Comparison of ENCODE assay signal across 9 cellular contexts in genomic region chr10:93703066-93703465, GRCh38. TPM values are rescaled to one million over a fixed set of nuclear protein-coding genes. Genes with fewer than 3 reads are reported as not detected.
A peak's percentile ranks its signal among the peaks of the same experiment; 100 is the strongest.
DNase-seq lines count a peak whose midpoint lies in the region; ATAC-seq lines count a peak whose summit lies in the region.
"Had no signal": no experiment of that assay in that cellular context is flagged by ENCODE, and none has a peak within 500 bp of the region (broad histone marks: within the 10 kb centered on the region; RNA-seq: fewer than 3 reads in every experiment).

No MANE protein-coding gene starts in this region.

- H3K4me1 Mint-ChIP-seq in activated naive CD4-positive, alpha-beta T cell treated with anti-CD3 and anti-CD28 coated beads, Interleukin-2, amount 10 ng/mL, durations not matched to agents 7 days and 5 days: peaks cover 17% of the 10 kb centered on the region
- H3K4me1 Mint-ChIP-seq: central memory CD8-positive, alpha-beta T cell had no signal

- no peaks in the 10 kb centered on the region for H3K27me3 Mint-ChIP-seq in activated naive CD4-positive, alpha-beta T cell treated with anti-CD3 and anti-CD28 coated beads, Interleukin-2, amount 10 ng/mL, durations not matched to agents 7 days and 5 days
- H3K27me3 Mint-ChIP-seq: central memory CD8-positive, alpha-beta T cell had no signal

- peaks cover 18% of the 10 kb centered on the region for H3K4me1 ChIP-seq in ACC112 (ENCODE audit: control insufficient read depth, insufficient read depth, low read length, unreplicated experiment)
- H3K4me1 ChIP-seq in muscle layer of duodenum (ENCODE audit: control insufficient read depth in 1 of 2, insufficient read depth in 2 of 2, low read length in 2 of 2): peaks cover 0 to 16% of the 10 kb centered on the region in 2 donors

- peak overlapping the region; percentile 69 for H3K27ac ChIP-seq in ACC112 (ENCODE audit: low read depth, low read length)
- peak overlapping the region; percentile 80 for H3K27ac ChIP-seq in muscle layer of duodenum (ENCODE audit: low read length)

- H3K9me3 Mint-ChIP-seq in activated naive CD4-positive, alpha-beta T cell treated with anti-CD3 and anti-CD28 coated beads, Interleukin-2, amount 10 ng/mL, durations not matched to agents 7 days and 5 days: no peaks in the 10 kb centered on the region
- H3K9me3 Mint-ChIP-seq: central memory CD8-positive, alpha-beta T cell had no signal

- H2AFZ ChIP-seq in ACC112 (ENCODE audit: low read length, unreplicated experiment): peak overlapping the region; percentile 95

- H3K27ac Mint-ChIP-seq in activated naive CD4-positive, alpha-beta T cell treated with anti-CD3 and anti-CD28 coated beads, Interleukin-2, amount 10 ng/mL, durations not matched to agents 7 days and 5 days: no peak overlapping the region

- DNase-seq in NCI-H146 treated with DMSO at 0.1 percent for 48 hours (lab: John Stamatoyannopoulos, UW; ENCODE audit: unreplicated experiment) (peak; percentile 62), dermis blood vessel endothelial cell (peak; percentile 22), mesenteric fat pad (ENCODE audit: low spot score) (no peak)
- no peak for DNase-seq in activated naive CD4-positive, alpha-beta T cell treated with anti-CD3 and anti-CD28 coated beads, Interleukin-2, amount 10 ng/mL, durations not matched to agents 7 days and 5 days
- DNase-seq in central memory CD4-positive, alpha-beta T cell: no peak

- H3K36me3 Mint-ChIP-seq in activated naive CD4-positive, alpha-beta T cell treated with anti-CD3 and anti-CD28 coated beads, Interleukin-2, amount 10 ng/mL, durations not matched to agents 7 days and 5 days: no peaks in the 10 kb centered on the region

- H3K27me3 ChIP-seq in ACC112 (ENCODE audit: insufficient read depth, low read length) (no peaks in the 10 kb centered on the region), muscle layer of duodenum (ENCODE audit: low read depth, low read length) (no peaks in the 10 kb centered on the region)

- no peaks in the 10 kb centered on the region for H3K9me3 ChIP-seq in muscle layer of duodenum (ENCODE audit: control insufficient read depth in 1 of 2, low read length in 2 of 2)

- CTCF ChIA-PET in activated naive CD4-positive, alpha-beta T cell treated with anti-CD3 and anti-CD28 coated beads, Interleukin-2, amount 10 ng/mL, durations not matched to agents 7 days and 5 days (lab: Charles Lee): interaction anchor here (1.1 to 1.8 kb wide), 3 partner anchors 21 to 113 kb away, joined by 3 to 7 read pairs (median 3); no protein-coding TSS in a partner anchor

- peaks cover 11% of the 10 kb centered on the region for H3K79me2 ChIP-seq in ACC112 (ENCODE audit: control insufficient read depth, insufficient read depth, low read length, unreplicated experiment)

- peak overlapping the region; percentile 78 for H3K4me3 ChIP-seq in ACC112 (ENCODE audit: low read depth, low read length)
- H3K4me3 ChIP-seq in muscle layer of duodenum (ENCODE audit: low read depth in 1 of 2, low read length in 2 of 2): peak overlapping the region; percentile 65 to 79

- peak; percentile 2 for ATAC-seq in GM19043 (IDR thresholded peaks at IDR 0.05; ENCODE audit: low read depth, unreplicated experiment)

- H3K4me3 Mint-ChIP-seq in activated naive CD4-positive, alpha-beta T cell treated with anti-CD3 and anti-CD28 coated beads, Interleukin-2, amount 10 ng/mL, durations not matched to agents 7 days and 5 days: no peak overlapping the region
- H3K4me3 Mint-ChIP-seq: central memory CD8-positive, alpha-beta T cell had no signal

- H3K36me3 ChIP-seq in ACC112 (ENCODE audit: insufficient read depth, low read length): 0 out of 2 replicates have a peak, but pooled peaks cover 8% of the 10 kb centered on the region
- peaks cover 0 to 10% of the 10 kb centered on the region in 2 donors for H3K36me3 ChIP-seq in muscle layer of duodenum (ENCODE audit: control insufficient read depth in 1 of 2, insufficient read depth in 2 of 2, low read length in 2 of 2)

RNA-seq across cellular contexts. Expression of gene FRA10AC1, which starts 0.7 kb away (rescaled TPM):
- 5.1 and 5.8 TPM in 2 replicates for total RNA-seq in dermis blood vessel endothelial cell
- total RNA-seq in mesenteric fat pad: 18.4 TPM

RNA-seq across cellular contexts. Expression of gene LGI1, which starts 54.7 kb away (rescaled TPM):
- not detected in 2 replicates for total RNA-seq in dermis blood vessel endothelial cell
- total RNA-seq in mesenteric fat pad: not detected

Comparison
In these comparisons a context has a peak if more than half of its experiments do, and no peak if none do; other contexts are left out.
1. DNase-seq: peak in NCI-H146 treated with DMSO at 0.1 percent for 48 hours (single experiment) and dermis blood vessel endothelial cell (single experiment); none in activated naive CD4-positive, alpha-beta T cell treated with anti-CD3 and anti-CD28 coated beads, Interleukin-2, amount 10 ng/mL, durations not matched to agents 7 days and 5 days (single experiment), central memory CD4-positive, alpha-beta T cell (single experiment) and mesenteric fat pad (single experiment).